Comparison of ENCODE assay signal across 35 cellular contexts in genomic region chr7:102856036-102856435, GRCh38. TPM values are rescaled to one million over a fixed set of nuclear protein-coding genes. Genes with fewer than 3 reads are reported as not detected.
"Had no signal": no experiment of that assay in that cellular context is flagged by ENCODE, and none has a peak within 500 bp of the region (broad histone marks: within the 10 kb centered on the region; RNA-seq: fewer than 3 reads in every experiment).

No MANE protein-coding gene starts in this region.

- H3K9me3 Mint-ChIP-seq: dendritic cell treated with granulocyte-macrophage colony-stimulating factor and Interleukin-4, amounts not matched to agents 40 ng/mL and 50 ng/mL, for 4 days; endodermal cell had no signal

- H3K9me3 ChIP-seq: breast epithelium, esophagus muscularis mucosa had no signal

- H3K4me3 ChIP-seq: breast epithelium, cardiac muscle cell, coronary artery, dorsolateral prefrontal cortex, esophagus muscularis mucosa had no signal

- H3K4me1 ChIP-seq: breast epithelium had no signal

- DNase-seq: activated B cell treated with CpG ODN at 0.5 μM for 24 hours; activated CD4-positive, alpha-beta T cell treated with anti-CD3 and anti-CD28 coated beads for 48 hours; activated CD4-positive, alpha-beta T cell treated with anti-CD3 and anti-CD28 coated beads, Interleukin-2, amount 50 U/mL, for 1 hour; activated CD4-positive, alpha-beta T cell treated with anti-CD3 and anti-CD28 coated beads, Interleukin-2, amount 50 U/mL, for 48 hours; activated CD8-positive, alpha-beta memory T cell treated with anti-CD3 and anti-CD28 coated beads for 24 hours; activated CD8-positive, alpha-beta T cell treated with anti-CD3 and anti-CD28 coated beads for 36 hours; activated effector memory CD4-positive, alpha-beta T cell treated with Interleukin-2 at 50 U/mL for 16 hours; activated gamma-delta T cell treated with Interleukin-2 at 50 U/mL for 16 hours; activated naive CD4-positive, alpha-beta T cell treated with anti-CD3 and anti-CD28 coated beads, Interleukin-2, amount 50 U/mL, for 16 hours; activated naive CD4-positive, alpha-beta T cell treated with Interleukin-2 at 50 U/mL for 16 hours; activated T-cell treated with anti-CD3 and anti-CD28 coated beads, Interleukin-2, amount 50 U/mL, for 4 hours; amniotic stem cell; aorta; central memory CD4-positive, alpha-beta T cell; cerebellar nuclear complex; dorsolateral prefrontal cortex; effector memory CD4-positive, alpha-beta T cell; endodermal cell; erythroblast; head of caudate nucleus; hippocampal formation; T-helper 1 cell; T-helper 17 cell; T1000; WERI-Rb-1 had no signal

- H3K27ac ChIP-seq: breast epithelium, cardiac muscle cell, coronary artery, dorsolateral prefrontal cortex, esophagus muscularis mucosa, WERI-Rb-1 had no signal

- H3K4me1 Mint-ChIP-seq: activated B cell treated with CpG ODN at 0.5 μM for 24 hours; activated T-helper 17 cell treated with anti-CD3 and anti-CD28 coated beads, Interleukin-2, amount 50 U/mL, for 72 hours; endodermal cell; T-helper 17 cell had no signal

- H3K27me3 Mint-ChIP-seq: activated B cell treated with CpG ODN at 0.5 μM for 24 hours; activated CD8-positive, alpha-beta T cell treated with anti-CD3 and anti-CD28 coated beads for 36 hours; activated naive CD8-positive, alpha-beta T cell; activated T-helper 17 cell treated with anti-CD3 and anti-CD28 coated beads, Interleukin-2, amount 50 U/mL, for 72 hours; dendritic cell treated with granulocyte-macrophage colony-stimulating factor and Interleukin-4, amounts not matched to agents 40 ng/mL and 50 ng/mL, for 4 days; T-helper 17 cell had no signal

- FAIRE-seq: frontal cortex had no signal

- H3K27ac Mint-ChIP-seq: activated B cell treated with CpG ODN at 0.5 μM for 24 hours; activated CD8-positive, alpha-beta T cell treated with anti-CD3 and anti-CD28 coated beads for 36 hours; activated naive CD8-positive, alpha-beta T cell; activated T-helper 17 cell treated with anti-CD3 and anti-CD28 coated beads, Interleukin-2, amount 50 U/mL, for 72 hours; brain; dendritic cell treated with granulocyte-macrophage colony-stimulating factor and Interleukin-4, amounts not matched to agents 40 ng/mL and 50 ng/mL, for 4 days; endodermal cell; T-helper 17 cell; T-helper 2 cell treated with Interferon-gamma antibody and Interleukin-4, amounts not matched to agents 5 μg/mL and 100 μg/mL, for 36 hours had no signal

- H3K4me3 Mint-ChIP-seq: activated B cell treated with CpG ODN at 0.5 μM for 24 hours; activated CD8-positive, alpha-beta T cell treated with anti-CD3 and anti-CD28 coated beads for 36 hours; activated naive CD8-positive, alpha-beta T cell; activated T-cell treated with anti-CD3 and anti-CD28 coated beads, Interleukin-2, amount 50 U/mL, for 4 hours; activated T-helper 17 cell treated with anti-CD3 and anti-CD28 coated beads, Interleukin-2, amount 50 U/mL, for 72 hours; brain; dendritic cell treated with granulocyte-macrophage colony-stimulating factor and Interleukin-4, amounts not matched to agents 40 ng/mL and 50 ng/mL, for 4 days; endodermal cell; T-helper 17 cell; T-helper 2 cell treated with Interferon-gamma antibody and Interleukin-4, amounts not matched to agents 5 μg/mL and 100 μg/mL, for 36 hours had no signal

- H3K27me3 ChIP-seq: breast epithelium, cardiac muscle cell, dorsolateral prefrontal cortex, esophagus muscularis mucosa had no signal

- H3K36me3 ChIP-seq: breast epithelium, cardiac muscle cell, esophagus muscularis mucosa, WERI-Rb-1 had no signal

RNA-seq across cellular contexts. Expression of gene LRRC17, which starts 56.8 kb away (rescaled TPM):
- total RNA-seq: activated CD8-positive, alpha-beta T cell treated with anti-CD3 and anti-CD28 coated beads for 36 hours; activated T-helper 17 cell treated with anti-CD3 and anti-CD28 coated beads, Interleukin-2, amount 50 U/mL, for 72 hours had no signal
